1 cellular context compared by ENCODE assay signal in genomic region chr12:50764116-50764860, GRCh38.
TF ChIP-seq lines count a peak whose summit lies in the region.

No MANE protein-coding gene starts in this region.

TF ChIP-seq in HepG2, 621 proteins besides CTCF, POLR2A, EP300 and RAD21 (continued from another document and continues in another):
- no peak for TF ChIP-seq MLX (CRISPR knock-in tag; IDR thresholded peaks at IDR 0.05)
- no peak for TF ChIP-seq ARNTL (CRISPR knock-in tag; IDR thresholded peaks at IDR 0.05)
- peak; percentile 68; the same call in 1 of the 2 replicates for TF ChIP-seq MAF1 (CRISPR knock-in tag; IDR thresholded peaks at IDR 0.05; ENCODE audit: borderline replicate concordance)
- TF ChIP-seq ZBTB1 (CRISPR knock-in tag; IDR thresholded peaks at IDR 0.05; ENCODE audit: borderline replicate concordance) = no peak
- no peak for TF ChIP-seq MTA3 (CRISPR knock-in tag; IDR thresholded peaks at IDR 0.05)
- TF ChIP-seq NFE2L1 (CRISPR knock-in tag; IDR thresholded peaks at IDR 0.05; ENCODE audit: borderline replicate concordance) = 0 out of 2 replicates have a peak, but pooled peaks have one; percentile 40
- TF ChIP-seq ZNF773 (CRISPR knock-in tag; IDR thresholded peaks at IDR 0.05; ENCODE audit: borderline replicate concordance) = 0 out of 2 replicates have a peak, but pooled peaks have one; percentile 56
- TF ChIP-seq MTF2 (CRISPR knock-in tag; IDR thresholded peaks at IDR 0.05; ENCODE audit: borderline replicate concordance) = no peak
- peak; percentile 7 for TF ChIP-seq RBM39 (IDR thresholded peaks at IDR 0.05; ENCODE audit: low read depth, low read length, poor library complexity, severe bottlenecking)
- TF ChIP-seq TOPORS (CRISPR knock-in tag; IDR thresholded peaks at IDR 0.05) = no peak
- peak; percentile 33; the same call in 1 of the 2 replicates for TF ChIP-seq RXRA (CRISPR knock-in tag; IDR thresholded peaks at IDR 0.05)
- no peak for TF ChIP-seq LCORL (IDR thresholded peaks at IDR 0.05)
- no peak for TF ChIP-seq LCORL (CRISPR knock-in tag; IDR thresholded peaks at IDR 0.05)
- TF ChIP-seq ZNF577 (CRISPR knock-in tag; IDR thresholded peaks at IDR 0.05; ENCODE audit: borderline replicate concordance, low read depth) = no peak
- no peak for TF ChIP-seq ZNF850 (CRISPR knock-in tag; conservative IDR thresholded peaks at IDR 0.05)
- TF ChIP-seq, protein P1, sequence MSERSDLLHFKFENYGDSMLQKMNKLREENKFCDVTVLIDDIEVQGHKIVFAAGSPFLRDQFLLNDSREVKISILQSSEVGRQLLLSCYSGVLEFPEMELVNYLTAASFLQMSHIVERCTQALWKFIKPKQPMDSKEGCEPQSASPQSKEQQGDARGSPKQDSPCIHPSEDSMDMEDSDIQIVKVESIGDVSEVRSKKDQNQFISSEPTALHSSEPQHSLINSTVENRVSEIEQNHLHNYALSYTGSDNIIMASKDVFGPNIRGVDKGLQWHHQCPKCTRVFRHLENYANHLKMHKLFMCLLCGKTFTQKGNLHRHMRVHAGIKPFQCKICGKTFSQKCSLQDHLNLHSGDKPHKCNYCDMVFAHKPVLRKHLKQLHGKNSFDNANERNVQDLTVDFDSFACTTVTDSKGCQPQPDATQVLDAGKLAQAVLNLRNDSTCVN (CRISPR knock-in tag; IDR thresholded peaks at IDR 0.05; ENCODE audit: borderline replicate concordance) = no peak; the same call in 1 of the 2 replicates
- TF ChIP-seq THAP9 (CRISPR knock-in tag; IDR thresholded peaks at IDR 0.05; ENCODE audit: borderline replicate concordance) = peak; percentile 62
- TF ChIP-seq SIN3B (IDR thresholded peaks at IDR 0.05; ENCODE audit: low read length) = 0 out of 2 replicates have a peak, but pooled peaks have one; percentile 2
- no peak for TF ChIP-seq SKIL (CRISPR knock-in tag; IDR thresholded peaks at IDR 0.05; ENCODE audit: borderline replicate concordance)
- no peak for TF ChIP-seq SNAI1 (CRISPR knock-in tag; IDR thresholded peaks at IDR 0.05; ENCODE audit: borderline replicate concordance)
- TF ChIP-seq IRF1 (CRISPR knock-in tag; IDR thresholded peaks at IDR 0.05; ENCODE audit: low read depth) = no peak
- TF ChIP-seq ZBTB7B (CRISPR knock-in tag; IDR thresholded peaks at IDR 0.05) = no peak; the same call in 1 of the 2 replicates
- no peak for TF ChIP-seq ZNF546 (CRISPR knock-in tag; conservative IDR thresholded peaks at IDR 0.05)
- no peak for TF ChIP-seq FOXA1 (IDR thresholded peaks at IDR 0.05)
- no peak for TF ChIP-seq FOXA1 (CRISPR knock-in tag; IDR thresholded peaks at IDR 0.05)
- TF ChIP-seq ZNF562 (CRISPR knock-in tag; IDR thresholded peaks at IDR 0.05; ENCODE audit: borderline replicate concordance) = no peak
- no peak for TF ChIP-seq E2F2 (CRISPR knock-in tag; IDR thresholded peaks at IDR 0.05; ENCODE audit: borderline replicate concordance)
- no peak for TF ChIP-seq NFKBIZ (CRISPR knock-in tag; IDR thresholded peaks at IDR 0.05)
- no peak for TF ChIP-seq KAT8 (CRISPR knock-in tag; IDR thresholded peaks at IDR 0.05)
- TF ChIP-seq ZNF768 (CRISPR knock-in tag; IDR thresholded peaks at IDR 0.05) = peak; percentile 39; the same call in 1 of the 2 replicates
- 0 out of 2 replicates have a peak, but pooled peaks have one; percentile 17 for TF ChIP-seq CHD2 (IDR thresholded peaks at IDR 0.05; ENCODE audit: low read depth, low read length)
- no peak for TF ChIP-seq SIX1 (CRISPR knock-in tag; IDR thresholded peaks at IDR 0.05; ENCODE audit: borderline replicate concordance)
- TF ChIP-seq CBX5 (CRISPR knock-in tag; IDR thresholded peaks at IDR 0.05; ENCODE audit: borderline replicate concordance) = no peak
- peak; percentile 47; the same call in 1 of the 2 replicates for TF ChIP-seq ISL2 (CRISPR knock-in tag; IDR thresholded peaks at IDR 0.05)
- TF ChIP-seq, protein P2, sequence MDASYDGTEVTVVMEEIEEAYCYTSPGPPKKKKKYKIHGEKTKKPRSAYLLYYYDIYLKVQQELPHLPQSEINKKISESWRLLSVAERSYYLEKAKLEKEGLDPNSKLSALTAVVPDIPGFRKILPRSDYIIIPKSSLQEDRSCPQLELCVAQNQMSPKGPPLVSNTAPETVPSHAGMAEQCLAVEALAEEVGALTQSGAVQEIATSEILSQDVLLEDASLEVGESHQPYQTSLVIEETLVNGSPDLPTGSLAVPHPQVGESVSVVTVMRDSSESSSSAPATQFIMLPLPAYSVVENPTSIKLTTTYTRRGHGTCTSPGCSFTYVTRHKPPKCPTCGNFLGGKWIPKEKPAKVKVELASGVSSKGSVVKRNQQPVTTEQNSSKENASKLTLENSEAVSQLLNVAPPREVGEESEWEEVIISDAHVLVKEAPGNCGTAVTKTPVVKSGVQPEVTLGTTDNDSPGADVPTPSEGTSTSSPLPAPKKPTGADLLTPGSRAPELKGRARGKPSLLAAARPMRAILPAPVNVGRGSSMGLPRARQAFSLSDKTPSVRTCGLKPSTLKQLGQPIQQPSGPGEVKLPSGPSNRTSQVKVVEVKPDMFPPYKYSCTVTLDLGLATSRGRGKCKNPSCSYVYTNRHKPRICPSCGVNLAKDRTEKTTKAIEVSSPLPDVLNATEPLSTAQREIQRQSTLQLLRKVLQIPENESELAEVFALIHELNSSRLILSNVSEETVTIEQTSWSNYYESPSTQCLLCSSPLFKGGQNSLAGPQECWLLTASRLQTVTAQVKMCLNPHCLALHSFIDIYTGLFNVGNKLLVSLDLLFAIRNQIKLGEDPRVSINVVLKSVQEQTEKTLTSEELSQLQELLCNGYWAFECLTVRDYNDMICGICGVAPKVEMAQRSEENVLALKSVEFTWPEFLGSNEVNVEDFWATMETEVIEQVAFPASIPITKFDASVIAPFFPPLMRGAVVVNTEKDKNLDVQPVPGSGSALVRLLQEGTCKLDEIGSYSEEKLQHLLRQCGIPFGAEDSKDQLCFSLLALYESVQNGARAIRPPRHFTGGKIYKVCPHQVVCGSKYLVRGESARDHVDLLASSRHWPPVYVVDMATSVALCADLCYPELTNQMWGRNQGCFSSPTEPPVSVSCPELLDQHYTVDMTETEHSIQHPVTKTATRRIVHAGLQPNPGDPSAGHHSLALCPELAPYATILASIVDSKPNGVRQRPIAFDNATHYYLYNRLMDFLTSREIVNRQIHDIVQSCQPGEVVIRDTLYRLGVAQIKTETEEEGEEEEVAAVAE (CRISPR knock-in tag; IDR thresholded peaks at IDR 0.05; ENCODE audit: borderline replicate concordance) = no peak
- 0 out of 2 replicates have a peak, but pooled peaks have one; percentile 4 for TF ChIP-seq ZNF430 (CRISPR knock-in tag; IDR thresholded peaks at IDR 0.05)
- TF ChIP-seq JUNB (CRISPR knock-in tag; IDR thresholded peaks at IDR 0.05; ENCODE audit: borderline replicate concordance) = no peak
- 0 out of 2 replicates have a peak, but pooled peaks have one; percentile 7 for TF ChIP-seq ZNF605 (CRISPR knock-in tag; IDR thresholded peaks at IDR 0.05)
- TF ChIP-seq DR1 (CRISPR knock-in tag; IDR thresholded peaks at IDR 0.05) = no peak
- TF ChIP-seq DPF2 (CRISPR knock-in tag; IDR thresholded peaks at IDR 0.05; ENCODE audit: borderline replicate concordance, low read depth) = no peak
- TF ChIP-seq KMT2A (CRISPR knock-in tag; IDR thresholded peaks at IDR 0.05) = no peak
- peak; percentile 88 for TF ChIP-seq AGO2 (optimal IDR thresholded peaks at IDR 0.05; ENCODE audit: low read depth, low read length)
- no peak for TF ChIP-seq ZFP82 (CRISPR knock-in tag; IDR thresholded peaks at IDR 0.05; ENCODE audit: borderline replicate concordance)
- TF ChIP-seq CREM (IDR thresholded peaks at IDR 0.05) = no peak; the same call in 1 of the 2 replicates
- no peak for TF ChIP-seq CREM (CRISPR knock-in tag; IDR thresholded peaks at IDR 0.05)
- TF ChIP-seq ZNF34 (CRISPR knock-in tag; IDR thresholded peaks at IDR 0.05; ENCODE audit: borderline replicate concordance) = no peak
- TF ChIP-seq STAT5B (CRISPR knock-in tag; IDR thresholded peaks at IDR 0.05) = no peak
- TF ChIP-seq ZNF570 (CRISPR knock-in tag; IDR thresholded peaks at IDR 0.05; ENCODE audit: borderline replicate concordance) = no peak
- no peak for TF ChIP-seq GTF3A (CRISPR knock-in tag; conservative IDR thresholded peaks at IDR 0.05)
- TF ChIP-seq ZNF274 (CRISPR knock-in tag; IDR thresholded peaks at IDR 0.05) = peak; percentile 66; the same call in 1 of the 2 replicates
- 0 out of 2 replicates have a peak, but pooled peaks have one; percentile 7 for TF ChIP-seq ZNF337 (CRISPR knock-in tag; IDR thresholded peaks at IDR 0.05; ENCODE audit: borderline replicate concordance, low read depth)
- 0 out of 2 replicates have a peak, but pooled peaks have one; percentile 10 for TF ChIP-seq MAZ (IDR thresholded peaks at IDR 0.05; ENCODE audit: borderline replicate concordance, low read depth, low read length)
- TF ChIP-seq MAZ (CRISPR knock-in tag; IDR thresholded peaks at IDR 0.05; ENCODE audit: low read depth) = peak; percentile 17
- TF ChIP-seq, protein P3, sequence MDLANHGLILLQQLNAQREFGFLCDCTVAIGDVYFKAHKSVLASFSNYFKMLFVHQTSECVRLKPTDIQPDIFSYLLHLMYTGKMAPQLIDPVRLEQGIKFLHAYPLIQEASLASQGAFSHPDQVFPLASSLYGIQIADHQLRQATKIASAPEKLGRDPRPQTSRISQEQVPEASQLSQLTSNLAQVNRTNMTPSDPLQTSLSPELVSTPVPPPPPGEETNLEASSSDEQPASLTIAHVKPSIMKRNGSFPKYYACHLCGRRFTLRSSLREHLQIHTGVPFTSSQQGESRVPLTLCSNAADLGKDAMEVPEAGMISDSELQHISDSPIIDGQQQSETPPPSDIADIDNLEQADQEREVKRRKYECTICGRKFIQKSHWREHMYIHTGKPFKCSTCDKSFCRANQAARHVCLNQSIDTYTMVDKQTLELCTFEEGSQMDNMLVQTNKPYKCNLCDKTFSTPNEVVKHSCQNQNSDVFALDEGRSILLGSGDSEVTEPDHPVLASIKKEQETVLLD (CRISPR knock-in tag; IDR thresholded peaks at IDR 0.05; ENCODE audit: low read depth) = no peak
- TF ChIP-seq, protein P4, sequence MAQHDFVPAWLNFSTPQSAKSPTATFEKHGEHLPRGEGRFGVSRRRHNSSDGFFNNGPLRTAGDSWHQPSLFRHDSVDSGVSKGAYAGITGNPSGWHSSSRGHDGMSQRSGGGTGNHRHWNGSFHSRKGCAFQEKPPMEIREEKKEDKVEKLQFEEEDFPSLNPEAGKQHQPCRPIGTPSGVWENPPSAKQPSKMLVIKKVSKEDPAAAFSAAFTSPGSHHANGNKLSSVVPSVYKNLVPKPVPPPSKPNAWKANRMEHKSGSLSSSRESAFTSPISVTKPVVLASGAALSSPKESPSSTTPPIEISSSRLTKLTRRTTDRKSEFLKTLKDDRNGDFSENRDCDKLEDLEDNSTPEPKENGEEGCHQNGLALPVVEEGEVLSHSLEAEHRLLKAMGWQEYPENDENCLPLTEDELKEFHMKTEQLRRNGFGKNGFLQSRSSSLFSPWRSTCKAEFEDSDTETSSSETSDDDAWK (CRISPR knock-in tag; IDR thresholded peaks at IDR 0.05) = no peak
- no peak for TF ChIP-seq ZNF30 (CRISPR knock-in tag; IDR thresholded peaks at IDR 0.05)
- no peak for TF ChIP-seq FOXP1 (IDR thresholded peaks at IDR 0.05)
- TF ChIP-seq FOXP1 (CRISPR knock-in tag; IDR thresholded peaks at IDR 0.05) = no peak
